In genomic region chr12:112937741-112938719, GRCh38 we compare ENCODE assay signal across 1 cellular context.
TF ChIP-seq lines count a peak whose summit lies in the region.

TSS of gene OAS3 (plus strand) at chr12:112938474. CDS start at chr12:112938531, 57 bp downstream.

TF ChIP-seq in HepG2, 621 proteins besides CTCF, POLR2A, EP300 and RAD21 (continued from another document and continues in another):
- TF ChIP-seq IKZF5 (CRISPR knock-in tag; IDR thresholded peaks at IDR 0.05) (no peak), JUN (CRISPR knock-in tag; IDR thresholded peaks at IDR 0.05) (no peak), REST (IDR thresholded peaks at IDR 0.05; ENCODE audit: borderline replicate concordance in 1 of 2, low read depth in 1 of 2, low read length in 2 of 2) (peak in 1 of 2 experiments; percentile 53; a peak in 2 of 4 replicates), MEF2D (CRISPR knock-in tag; IDR thresholded peaks at IDR 0.05) (0 out of 2 replicates have a peak, but pooled peaks have one; percentile 7), PHF8 (CRISPR knock-in tag; IDR thresholded peaks at IDR 0.05) (peak; percentile 83), JARID2 (CRISPR knock-in tag; IDR thresholded peaks at IDR 0.05; ENCODE audit: insufficient replicate concordance) (peak; percentile 68), SOX6 (IDR thresholded peaks at IDR 0.05) (no peak), SOX6 (CRISPR knock-in tag; IDR thresholded peaks at IDR 0.05) (peak; percentile 70), FOXP4 (CRISPR knock-in tag; IDR thresholded peaks at IDR 0.05) (peak; percentile 38; the same call in 1 of the 2 replicates), ARNT (IDR thresholded peaks at IDR 0.05) (no peak), ZNF557 (CRISPR knock-in tag; IDR thresholded peaks at IDR 0.05) (peak; percentile 71; the same call in 1 of the 2 replicates), REL (CRISPR knock-in tag; conservative IDR thresholded peaks at IDR 0.05) (no peak), ZNF138 (CRISPR knock-in tag; IDR thresholded peaks at IDR 0.05; ENCODE audit: low read depth) (peak; percentile 53; the same call in 1 of the 2 replicates), PHF20 (CRISPR knock-in tag; IDR thresholded peaks at IDR 0.05) (peak; percentile 88), ZNF556 (CRISPR knock-in tag; IDR thresholded peaks at IDR 0.05; ENCODE audit: borderline replicate concordance) (peak; percentile 54; the same call in 1 of the 2 replicates), RFXAP (CRISPR knock-in tag; IDR thresholded peaks at IDR 0.05; ENCODE audit: borderline replicate concordance) (no peak), TGIF2 (CRISPR knock-in tag; IDR thresholded peaks at IDR 0.05) (peak; percentile 43; the same call in 1 of the 2 replicates), POLR2G (IDR thresholded peaks at IDR 0.05; ENCODE audit: low read depth, low read length) (peak; percentile 59), JUNB (CRISPR knock-in tag; IDR thresholded peaks at IDR 0.05; ENCODE audit: borderline replicate concordance) (0 out of 2 replicates have a peak, but pooled peaks have one; percentile 9), ZNF513 (CRISPR knock-in tag; conservative IDR thresholded peaks at IDR 0.05) (no peak), TRIM22 (IDR thresholded peaks at IDR 0.05) (no peak), ZNF772 (CRISPR knock-in tag; IDR thresholded peaks at IDR 0.05) (0 out of 2 replicates have a peak, but pooled peaks have one; percentile 78), ZBTB3 (CRISPR knock-in tag; IDR thresholded peaks at IDR 0.05; ENCODE audit: borderline replicate concordance, low read depth) (0 out of 2 replicates have a peak, but pooled peaks have one; percentile 27), ZNF598 (CRISPR knock-in tag; IDR thresholded peaks at IDR 0.05; ENCODE audit: borderline replicate concordance) (0 out of 2 replicates have a peak, but pooled peaks have one; percentile 47), ETS1 (CRISPR knock-in tag; IDR thresholded peaks at IDR 0.05) (no peak), ZNF136 (CRISPR knock-in tag; IDR thresholded peaks at IDR 0.05; ENCODE audit: low read depth) (0 out of 2 replicates have a peak, but pooled peaks have one; percentile 42), KDM6A (CRISPR knock-in tag; IDR thresholded peaks at IDR 0.05; ENCODE audit: low read depth) (no peak), ZNF709 (CRISPR knock-in tag; IDR thresholded peaks at IDR 0.05) (peak; percentile 51; the same call in 1 of the 2 replicates), ESRRA (CRISPR knock-in tag; IDR thresholded peaks at IDR 0.05; ENCODE audit: low read depth) (peak; percentile 74; the same call in 1 of the 2 replicates), NR2F6 (IDR thresholded peaks at IDR 0.05) (no peak), NR2F6 (CRISPR knock-in tag; IDR thresholded peaks at IDR 0.05) (peak; percentile 23; the same call in 1 of the 2 replicates), ZNF446 (CRISPR knock-in tag; IDR thresholded peaks at IDR 0.05) (no peak), PLSCR1 (CRISPR knock-in tag; IDR thresholded peaks at IDR 0.05; ENCODE audit: borderline replicate concordance) (no peak), ZBTB43 (CRISPR knock-in tag; conservative IDR thresholded peaks at IDR 0.05) (no peak), SP4 (CRISPR knock-in tag; IDR thresholded peaks at IDR 0.05) (0 out of 2 replicates have a peak, but pooled peaks have one; percentile 31), GATAD2A (CRISPR knock-in tag; IDR thresholded peaks at IDR 0.05) (peak; percentile 58), ZNF597 (CRISPR knock-in tag; IDR thresholded peaks at IDR 0.05) (no peak), ZC3H4 (CRISPR knock-in tag; IDR thresholded peaks at IDR 0.05; ENCODE audit: borderline replicate concordance) (no peak), ELF4 (CRISPR knock-in tag; IDR thresholded peaks at IDR 0.05; ENCODE audit: borderline replicate concordance) (peak; percentile 45; the same call in 1 of the 2 replicates), TFDP2 (CRISPR knock-in tag; IDR thresholded peaks at IDR 0.05) (peak; percentile 91), NR2C2 (CRISPR knock-in tag; IDR thresholded peaks at IDR 0.05; ENCODE audit: borderline replicate concordance) (no peak), ZFP1 (CRISPR knock-in tag; IDR thresholded peaks at IDR 0.05) (0 out of 2 replicates have a peak, but pooled peaks have one; percentile 29), ZSCAN5A (CRISPR knock-in tag; IDR thresholded peaks at IDR 0.05; ENCODE audit: borderline replicate concordance) (no peak), ZSCAN9 (CRISPR knock-in tag; IDR thresholded peaks at IDR 0.05; ENCODE audit: borderline replicate concordance) (0 out of 2 replicates have a peak, but pooled peaks have one; percentile 46), ZMYM2 (CRISPR knock-in tag; IDR thresholded peaks at IDR 0.05) (no peak), POGZ (CRISPR knock-in tag; IDR thresholded peaks at IDR 0.05) (peak; percentile 63)
